11 cellular contexts compared by ENCODE assay signal in genomic region chr2:102061962-102062795, GRCh38.
DNase-seq lines count a peak whose midpoint lies in the region; ATAC-seq, FAIRE-seq and TF ChIP-seq lines count a peak whose summit lies in the region.
"Had no signal": no experiment of that assay in that cellular context is flagged by ENCODE, and none has a peak within 500 bp of the region (broad histone marks: within the 10 kb centered on the region; RNA-seq: fewer than 3 reads in every experiment).

No MANE protein-coding gene starts in this region.

- H3K27me3 Mint-ChIP-seq in astrocyte (ENCODE audit: low read depth, unreplicated experiment) = peaks cover 17% of the 10 kb centered on the region

- no peak overlapping the region for H2AFZ ChIP-seq in PC-3 (ENCODE audit: low read length)
- H2AFZ ChIP-seq in astrocyte (ENCODE audit: low read depth, low read length) = no peak overlapping the region

- H3K9ac ChIP-seq in PC-3 (ENCODE audit: low read length) = no peak overlapping the region
- peak overlapping the region; percentile 78 for H3K9ac ChIP-seq in astrocyte (ENCODE audit: low read length)

- TF ChIP-seq CTCF in PC-3 (conservative IDR thresholded peaks at IDR 0.05; ENCODE audit: low read depth, low read length) (no peak), astrocyte (IDR thresholded peaks at IDR 0.05; ENCODE audit: insufficient read depth, low read depth, low read length) (no peak), stomach (IDR thresholded peaks at IDR 0.05) (no peak)

- POLR2A ChIA-PET in PC-3 (lab: Charles Lee; ENCODE audit: unreplicated experiment) = no interaction called here

- H3K4me1 Mint-ChIP-seq in astrocyte (ENCODE audit: low read depth, unreplicated experiment) = peaks cover 57% of the 10 kb centered on the region

- H3K27me3 ChIP-seq in PC-3 (ENCODE audit: low read length) (no peaks in the 10 kb centered on the region), astrocyte (ENCODE audit: insufficient read depth, low read length) (no peaks in the 10 kb centered on the region), stomach (no peaks in the 10 kb centered on the region)
- H3K27me3 ChIP-seq: pancreas had no signal

- DNase-seq in PC-3 (peak; percentile 39), astrocyte (ENCODE audit: low read depth) (peak; percentile 89), kidney glomerular epithelial cell (lab: John Stamatoyannopoulos, UW) (peak; percentile 46), stomach (no peak), NCI-H2171 treated with DMSO at 0.1 percent for 48 hours (lab: John Stamatoyannopoulos, UW) (no peak)
- DNase-seq: NCI-H2171, pancreas had no signal

- H3K4me3 Mint-ChIP-seq in astrocyte (ENCODE audit: unreplicated experiment) = no peak overlapping the region

- H3K4me2 ChIP-seq in PC-3 (ENCODE audit: low read length) (no peak overlapping the region), astrocyte (ENCODE audit: low read length) (peak overlapping the region; percentile 77)

- no peak for FAIRE-seq in astrocyte (lab: Jason Lieb, UNC)
- FAIRE-seq: pancreas had no signal

- intact Hi-C loops in PC-3 (cut with micrococcal nuclease) (no loop called here), stomach (cut with DNase I; ENCODE audit: low total_unique reads) (no loop called here)

- H3K4me1 ChIP-seq in PC-3 (ENCODE audit: insufficient read depth, low read length) (peaks cover 26% of the 10 kb centered on the region), astrocyte (ENCODE audit: insufficient read depth, low read length) (peaks cover 49% of the 10 kb centered on the region), stomach (peaks cover 49 to 77% (median 59%) of the 10 kb centered on the region in 4 donors)

- H3K27ac ChIP-seq in PC-3 (ENCODE audit: low read length) = no peak overlapping the region
- peak overlapping the region; percentile 94 for H3K27ac ChIP-seq in astrocyte (ENCODE audit: low read depth, low read length)
- H3K27ac ChIP-seq in stomach = peak overlapping the region; percentile 48 to 97 (median 94)
- H3K27ac ChIP-seq: epithelial cell of prostate, VCaP had no signal

- no peaks in the 10 kb centered on the region for H3K36me3 Mint-ChIP-seq in astrocyte (ENCODE audit: low read depth, unreplicated experiment)

- H3K9me3 Mint-ChIP-seq in astrocyte (ENCODE audit: unreplicated experiment) = no peaks in the 10 kb centered on the region

- WGBS in stomach, 5 donors = 47 to 69% (median 60%) methylated on average over 8 of the region's 8 CpGs

- no peak for TF ChIP-seq EP300 in stomach (IDR thresholded peaks at IDR 0.05)

- no peaks in the 10 kb centered on the region for H3F3A ChIP-seq in PC-3 (ENCODE audit: low read length, unreplicated experiment)

- ATAC-seq in PC-3 (no peak), GM19455 (IDR thresholded peaks at IDR 0.05; ENCODE audit: unreplicated experiment) (no peak), GM19463 (IDR thresholded peaks at IDR 0.05; ENCODE audit: unreplicated experiment) (no peak)

- H3K79me2 ChIP-seq in PC-3 (ENCODE audit: low read length) = no peaks in the 10 kb centered on the region
- no peaks in the 10 kb centered on the region for H3K79me2 ChIP-seq in astrocyte (ENCODE audit: insufficient read depth, low read length)

- no TSS peak for BruUV-seq in PC-3 (replicated peaks; lab: Mats Ljungman, UMichigan)

- H3K27ac Mint-ChIP-seq in astrocyte (ENCODE audit: unreplicated experiment) = peak overlapping the region; percentile 94

- no peaks in the 10 kb centered on the region for H3K36me3 ChIP-seq in PC-3 (ENCODE audit: low read depth, low read length)
- H3K36me3 ChIP-seq in astrocyte (ENCODE audit: insufficient read depth, low read length) = no peaks in the 10 kb centered on the region
- H3K36me3 ChIP-seq in stomach = no peaks in the 10 kb centered on the region
- H3K36me3 ChIP-seq: pancreas had no signal

- no peak for TF ChIP-seq POLR2A in stomach (IDR thresholded peaks at IDR 0.05)

- H3K9me3 ChIP-seq in PC-3 (ENCODE audit: low read length) (no peaks in the 10 kb centered on the region), astrocyte (ENCODE audit: insufficient read depth, low read depth, low read length) (no peaks in the 10 kb centered on the region), stomach (peaks cover 0 to 6% (median 0%) of the 10 kb centered on the region in 4 donors)
- H3K9me3 ChIP-seq: pancreas had no signal

- CTCF ChIA-PET in PC-3 (lab: Charles Lee) = no interaction called here

- H3K9me2 ChIP-seq in PC-3 (replicated peaks; ENCODE audit: low read length) = no peaks in the 10 kb centered on the region

- H4K20me1 ChIP-seq in PC-3 (ENCODE audit: low read length) (no peaks in the 10 kb centered on the region), astrocyte (ENCODE audit: insufficient read depth, low read length) (no peaks in the 10 kb centered on the region)

- no peak overlapping the region for H3K4me3 ChIP-seq in PC-3 (ENCODE audit: low read length)
- H3K4me3 ChIP-seq in astrocyte (ENCODE audit: insufficient read depth, low read depth, low read length) = no peak overlapping the region
- no peak overlapping the region for H3K4me3 ChIP-seq in stomach
- H3K4me3 ChIP-seq: pancreas had no signal

Comparison
In these comparisons a context has a peak if more than half of its experiments do, and no peak if none do; other contexts are left out.
1. DNase-seq: peak in PC-3 (single experiment), astrocyte (single experiment) and kidney glomerular epithelial cell (single experiment); none in stomach (single experiment) and NCI-H2171 treated with DMSO at 0.1 percent for 48 hours (single experiment).